7 cellular contexts compared by ENCODE assay signal in genomic region chr2:6497048-6497447, GRCh38.
"Had no signal": no experiment of that assay in that cellular context is flagged by ENCODE, and none has a peak within 500 bp of the region (broad histone marks: within the 10 kb centered on the region; RNA-seq: fewer than 3 reads in every experiment).

No MANE protein-coding gene starts in this region.

- DNase-seq: H9, HCEC 1CT had no signal

- H3K4me3 ChIP-seq: GM23338 had no signal

- FAIRE-seq: H1, H54, HepG2 had no signal

- ATAC-seq: GM23338, HepG2 had no signal

- H2AFZ ChIP-seq: GM23338 had no signal

- H3K4me2 ChIP-seq: GM23338 had no signal

- H3K27ac ChIP-seq: HL-60 had no signal
